In genomic region chr22:39352301-39352867, GRCh38 we compare ENCODE assay signal across 17 cellular contexts. TPM values are rescaled to one million over a fixed set of nuclear protein-coding genes. Genes with fewer than 3 reads are reported as not detected.
DNase-seq lines count a peak whose midpoint lies in the region; ATAC-seq and TF ChIP-seq lines count a peak whose summit lies in the region.
"Had no signal": no experiment of that assay in that cellular context is flagged by ENCODE, and none has a peak within 500 bp of the region (broad histone marks: within the 10 kb centered on the region; RNA-seq: fewer than 3 reads in every experiment).

No MANE protein-coding gene starts in this region.

- peaks cover 5% of the 10 kb centered on the region for H3K27me3 ChIP-seq in GM23338 (ENCODE audit: insufficient read depth)
- no peaks in the 10 kb centered on the region for H3K27me3 ChIP-seq in hepatocyte
- H3K27me3 ChIP-seq: right atrium auricular region had no signal

- H4K20me1 ChIP-seq in GM23338 (replicated peaks; ENCODE audit: insufficient read depth), result no peaks in the 10 kb centered on the region; the same call in 1 of the 2 replicates
- H4K20me1 ChIP-seq in hepatocyte (ENCODE audit: insufficient read depth, poor library complexity, severe bottlenecking), result peaks cover 3% of the 10 kb centered on the region

- H3K36me3 ChIP-seq in GM23338 (ENCODE audit: insufficient read depth) (no peaks in the 10 kb centered on the region), hepatocyte (replicated peaks; ENCODE audit: insufficient read depth, low read depth) (no peaks in the 10 kb centered on the region)
- H3K36me3 ChIP-seq: heart right ventricle, lower lobe of right lung, right atrium auricular region had no signal

- no peaks in the 10 kb centered on the region for H3K9me3 Mint-ChIP-seq in GM23338
- H3K9me3 Mint-ChIP-seq in stimulated activated memory B cell treated with anti-CD40 and anti-IgM and Interleukin-4, amounts not matched to agents 10 μg/mL and 1 μg/mL and 100 μg/mL, for 72 hours, result no peaks in the 10 kb centered on the region
- H3K9me3 Mint-ChIP-seq: activated naive CD4-positive, alpha-beta T cell treated with anti-CD3 and anti-CD28 coated beads, Interleukin-2, amount 10 ng/mL, durations not matched to agents 7 days and 5 days; CD4-positive, alpha-beta memory T cell; endodermal cell; H9 had no signal

- 88% methylated on average over 7 of the region's 7 CpGs for WGBS in hepatocyte (ENCODE audit: low lambda C conversion rate, missing lambda C conversion rate)

- no peaks in the 10 kb centered on the region for H3K36me3 Mint-ChIP-seq in GM23338 (ENCODE audit: low read depth)
- H3K36me3 Mint-ChIP-seq in stimulated activated memory B cell treated with anti-CD40 and anti-IgM and Interleukin-4, amounts not matched to agents 10 μg/mL and 1 μg/mL and 100 μg/mL, for 72 hours, result no peaks in the 10 kb centered on the region
- H3K36me3 Mint-ChIP-seq: activated naive CD4-positive, alpha-beta T cell treated with anti-CD3 and anti-CD28 coated beads, Interleukin-2, amount 10 ng/mL, durations not matched to agents 7 days and 5 days; CD4-positive, alpha-beta memory T cell had no signal

- H3K4me1 ChIP-seq in GM23338 (ENCODE audit: insufficient read depth), result peaks cover 17% of the 10 kb centered on the region
- H3K4me1 ChIP-seq in hepatocyte (ENCODE audit: insufficient read depth), result peaks cover 17% of the 10 kb centered on the region

- H3K27ac Mint-ChIP-seq in GM23338, result no peak overlapping the region
- H3K27ac Mint-ChIP-seq in stimulated activated memory B cell treated with anti-CD40 and anti-IgM and Interleukin-4, amounts not matched to agents 10 μg/mL and 1 μg/mL and 100 μg/mL, for 72 hours, result peak overlapping the region; percentile 78
- H3K27ac Mint-ChIP-seq: activated naive CD4-positive, alpha-beta T cell treated with anti-CD3 and anti-CD28 coated beads, Interleukin-2, amount 10 ng/mL, durations not matched to agents 7 days and 5 days had no signal

- no peaks in the 10 kb centered on the region for H3K9me2 ChIP-seq in GM23338 (ENCODE audit: insufficient read depth)
- H3K9me2 ChIP-seq in hepatocyte (replicated peaks; ENCODE audit: insufficient read depth), result no peaks in the 10 kb centered on the region

- peaks cover 5% of the 10 kb centered on the region; the same call in 1 of the 2 replicates for H3F3A ChIP-seq in GM23338 (replicated peaks; ENCODE audit: low read depth)

- H3K79me2 ChIP-seq in GM23338 (replicated peaks; ENCODE audit: insufficient read depth) (peaks cover 12% of the 10 kb centered on the region), hepatocyte (peaks cover 40% of the 10 kb centered on the region)

- no peaks in the 10 kb centered on the region for H3K9me3 ChIP-seq in hepatocyte (ENCODE audit: low read depth)
- H3K9me3 ChIP-seq: heart right ventricle, lower lobe of right lung, right atrium auricular region had no signal

- DNase-seq in GM23338 (ENCODE audit: low spot score) (no peak), RPMI7951 (ENCODE audit: low read depth) (peak; percentile 37), hepatocyte (ENCODE audit: low spot score) (no peak), D341Med (ENCODE audit: low spot score) (no peak), HCEC 1CT (no peak)
- no peak for DNase-seq in central memory CD4-positive, alpha-beta T cell
- DNase-seq: activated naive CD4-positive, alpha-beta T cell treated with anti-CD3 and anti-CD28 coated beads, Interleukin-2, amount 10 ng/mL, durations not matched to agents 7 days and 5 days; activated T-cell treated with anti-CD3 and anti-CD28 coated beads, Interleukin-2, amount 50 U/mL, for 48 hours; CD4-positive, alpha-beta memory T cell; DMS53; heart right ventricle; lower lobe of right lung; NCI-H510A had no signal

- TF ChIP-seq CTCF in GM23338 (conservative IDR thresholded peaks at IDR 0.05; ENCODE audit: low read depth in 2 of 2) (no peak), hepatocyte (IDR thresholded peaks at IDR 0.05; ENCODE audit: poor library complexity) (no peak)

- H3K4me2 ChIP-seq in GM23338, result peak overlapping the region; percentile 87
- peak overlapping the region; percentile 95 for H3K4me2 ChIP-seq in hepatocyte

- ATAC-seq in GM23338, result no peak
- no peak for ATAC-seq in stimulated activated memory B cell treated with anti-CD40 and anti-IgM and Interleukin-4, amounts not matched to agents 10 μg/mL and 1 μg/mL and 100 μg/mL, for 72 hours
- ATAC-seq: heart right ventricle, lower lobe of right lung had no signal

- no peak overlapping the region for H3K4me3 Mint-ChIP-seq in GM23338
- H3K4me3 Mint-ChIP-seq in stimulated activated memory B cell treated with anti-CD40 and anti-IgM and Interleukin-4, amounts not matched to agents 10 μg/mL and 1 μg/mL and 100 μg/mL, for 72 hours, result peak overlapping the region; percentile 73
- H3K4me3 Mint-ChIP-seq: activated naive CD4-positive, alpha-beta T cell treated with anti-CD3 and anti-CD28 coated beads, Interleukin-2, amount 10 ng/mL, durations not matched to agents 7 days and 5 days had no signal

- H3K4me3 ChIP-seq in GM23338 (no peak overlapping the region; the same call in 1 of the 2 replicates), hepatocyte (no peak overlapping the region)
- H3K4me3 ChIP-seq: heart right ventricle, lower lobe of right lung, right atrium auricular region had no signal

- peaks cover 12% of the 10 kb centered on the region for H3K27me3 Mint-ChIP-seq in GM23338 (ENCODE audit: insufficient read depth, low read depth, poor library complexity)
- no peaks in the 10 kb centered on the region for H3K27me3 Mint-ChIP-seq in stimulated activated memory B cell treated with anti-CD40 and anti-IgM and Interleukin-4, amounts not matched to agents 10 μg/mL and 1 μg/mL and 100 μg/mL, for 72 hours

- H3K27ac ChIP-seq in GM23338 (ENCODE audit: low read depth), result 0 out of 2 replicates have a peak overlapping the region, but pooled peaks have one; percentile 42
- no peak overlapping the region for H3K27ac ChIP-seq in hepatocyte
- H3K27ac ChIP-seq: lower lobe of right lung had no signal

- H2AFZ ChIP-seq in GM23338 (no peak overlapping the region), hepatocyte (no peak overlapping the region)

- H3K4me1 Mint-ChIP-seq in GM23338, result peaks cover 25% of the 10 kb centered on the region
- H3K4me1 Mint-ChIP-seq in stimulated activated memory B cell treated with anti-CD40 and anti-IgM and Interleukin-4, amounts not matched to agents 10 μg/mL and 1 μg/mL and 100 μg/mL, for 72 hours, result peaks cover 34% of the 10 kb centered on the region

TF ChIP-seq in GM23338, 12 proteins besides CTCF, POLR2A, EP300 and RAD21 (continues in another document):
- TF ChIP-seq REST (IDR thresholded peaks at IDR 0.05; ENCODE audit: unreplicated experiment) (no peak), JUNB (IDR thresholded peaks at IDR 0.05; ENCODE audit: unreplicated experiment) (no peak), STAT1 (IDR thresholded peaks at IDR 0.05; ENCODE audit: unreplicated experiment) (no peak), EZH2phosphoT487 (IDR thresholded peaks at IDR 0.05; ENCODE audit: unreplicated experiment) (no peak), POLR2AphosphoS5 (IDR thresholded peaks at IDR 0.05; ENCODE audit: low read depth) (no peak), EZH2 (IDR thresholded peaks at IDR 0.05; ENCODE audit: low read depth, unreplicated experiment) (no peak), ETS1 (IDR thresholded peaks at IDR 0.05) (no peak)

RNA-seq across cellular contexts. Expression of gene SYNGR1, which starts 2.6 kb away (rescaled TPM):
- 12.3 and 30.9 TPM in 2 replicates for total RNA-seq in GM23338 (2014; rRNA removed; shearing (Covaris generic))
- 37.0 and 37.7 TPM in 2 replicates for polyA plus RNA-seq in GM23338 (2016; fragmentation: Nextera tagmentation; extraction: Ambion mirVana)
- 7.0 and 14.8 TPM in 2 replicates for total RNA-seq in RPMI7951 (2014; rRNA removed; shearing (Covaris generic))
- 15.8 and 23.1 TPM in 2 replicates for total RNA-seq in hepatocyte
- polyA plus RNA-seq in hepatocyte, result 58.8 and 92.7 TPM in 2 replicates
- total RNA-seq: CD4-positive, alpha-beta memory T cell had no signal

RNA-seq across cellular contexts. Expression of gene RPL3, which starts 33.0 kb away (rescaled TPM):
- 2,755 and 3,244 TPM in 2 replicates for total RNA-seq in GM23338 (2014; rRNA removed; shearing (Covaris generic))
- polyA plus RNA-seq in GM23338 (2016; fragmentation: Nextera tagmentation; extraction: Ambion mirVana) (1,846 and 1,983 TPM in 2 replicates), hepatocyte (1,044 and 1,068 TPM in 2 replicates)
- 1,170 and 1,583 TPM in 2 replicates for total RNA-seq in RPMI7951 (2014; rRNA removed; shearing (Covaris generic))
- 2,461 and 2,819 TPM in 2 replicates for total RNA-seq in hepatocyte

RNA-seq across cellular contexts. Expression of gene TAB1, which starts 47.2 kb away (rescaled TPM):
- total RNA-seq in GM23338 (2014; rRNA removed; shearing (Covaris generic)), result 18.0 and 27.5 TPM in 2 replicates
- polyA plus RNA-seq in GM23338 (2016; fragmentation: Nextera tagmentation; extraction: Ambion mirVana), result 10.7 and 12.4 TPM in 2 replicates
- 7.6 and 8.0 TPM in 2 replicates for total RNA-seq in RPMI7951 (2014; rRNA removed; shearing (Covaris generic))
- total RNA-seq in hepatocyte, result 13.3 and 14.0 TPM in 2 replicates
- 8.6 and 10.7 TPM in 2 replicates for polyA plus RNA-seq in hepatocyte
